In the genomic region with DNA sequence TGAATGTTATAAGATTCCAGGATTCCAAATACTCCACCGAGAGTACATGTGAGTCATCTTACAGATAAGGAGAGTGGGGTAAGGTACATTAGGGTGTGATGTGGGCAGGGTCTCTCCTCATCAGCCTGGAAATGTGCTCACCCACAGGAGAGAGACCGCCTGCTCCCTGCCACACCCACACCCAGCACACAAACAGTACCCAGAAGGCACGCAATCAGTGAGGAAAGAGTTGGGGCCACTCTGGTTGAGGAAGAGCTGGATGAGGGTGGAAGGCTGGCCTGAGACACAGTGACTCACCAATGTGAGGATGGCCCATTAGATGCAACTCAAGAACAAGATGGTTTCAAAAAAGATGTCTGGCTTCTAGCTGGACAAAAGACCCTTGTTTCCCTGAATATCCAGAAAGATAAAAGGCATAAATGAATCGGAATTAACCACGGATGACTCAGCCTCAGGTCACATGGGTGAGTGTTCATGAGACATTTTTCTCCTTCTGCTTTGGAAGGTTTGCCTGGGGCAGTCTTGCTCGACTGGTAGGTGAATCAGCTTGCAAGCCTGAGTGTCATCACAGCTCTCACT, we compare ENCODE assay signal across 11 cellular contexts. TPM values are rescaled to one million over a fixed set of nuclear protein-coding genes. Genes with fewer than 3 reads are reported as not detected.
A peak's percentile ranks its signal among the peaks of the same experiment; 100 is the strongest.
DNase-seq lines count a peak whose midpoint lies in the region; ATAC-seq, FAIRE-seq and TF ChIP-seq lines count a peak whose summit lies in the region.
"Had no signal": no experiment of that assay in that cellular context is flagged by ENCODE, and none has a peak within 500 bp of the region (broad histone marks: within the 10 kb centered on the region; RNA-seq: fewer than 3 reads in every experiment).

No MANE protein-coding gene starts in this region.

- no peaks in the 10 kb centered on the region for H3K36me3 ChIP-seq in keratinocyte (ENCODE audit: control insufficient read depth in 2 of 2, extremely low read depth in 1 of 2, insufficient read depth in 2 of 2, low read length in 2 of 2)

- peak overlapping the region; percentile 58 for H3K9ac ChIP-seq in keratinocyte (ENCODE audit: control insufficient read depth, extremely low read depth, insufficient read depth, low read length)

- DNase-seq in A172 (ENCODE audit: low spot score) (peak; percentile 98), HS-27A (ENCODE audit: low read depth) (peak; percentile 66), amniotic epithelial cell (ENCODE audit: low read depth) (peak; percentile 97), keratinocyte (ENCODE audit: low read depth, low spot score) (peak; percentile 99), superior temporal gyrus (ENCODE audit: extremely low spot score) (no peak), inferior parietal cortex (ENCODE audit: extremely low spot score) (no peak)
- DNase-seq in stimulated activated CD4-positive, alpha-beta T cell treated with anti-CD3 and anti-CD28 coated beads, Interleukin-2, amount 100 ng/mL, for 24 hours: no peak
- DNase-seq: activated CD4-positive, alpha-beta T cell treated with anti-CD3 and anti-CD28 coated beads for 48 hours; CD4-positive, CD25-positive, alpha-beta regulatory T cell; NCI-H1105 treated with DMSO at 0.1 percent for 48 hours had no signal

- peaks cover 2% of the 10 kb centered on the region for H3K9me3 ChIP-seq in keratinocyte (ENCODE audit: control insufficient read depth, low read depth, low read length)

- peak overlapping the region; percentile 91 for H3K27ac ChIP-seq in keratinocyte (ENCODE audit: control insufficient read depth, insufficient read depth, low read length)

- H2AFZ ChIP-seq in keratinocyte (ENCODE audit: control insufficient read depth, low read length): no peak overlapping the region

- peak overlapping the region; percentile 45 for H3K4me2 ChIP-seq in keratinocyte (ENCODE audit: control insufficient read depth, extremely low read depth, insufficient read depth, low read depth, low read length)

- FAIRE-seq in keratinocyte (lab: Jason Lieb, UNC): peak; percentile 99

- no peaks in the 10 kb centered on the region for H3K79me2 ChIP-seq in keratinocyte (ENCODE audit: control insufficient read depth, insufficient read depth, low read length)

- H3K4me3 ChIP-seq in keratinocyte (ENCODE audit: control insufficient read depth in 2 of 3, extremely low read depth in 1 of 3, insufficient read depth in 2 of 3, low read depth in 1 of 3, low read length in 3 of 3): no peak overlapping the region

- no peaks in the 10 kb centered on the region for H4K20me1 ChIP-seq in keratinocyte (ENCODE audit: control insufficient read depth, extremely low read depth, insufficient read depth, low read length)

- dilution Hi-C loops in keratinocyte (cut with MboI; ENCODE audit: extremely low pct_ligation_motif_present, low sequenced_read_pairs): no loop called here

- H3K4me1 ChIP-seq in keratinocyte (ENCODE audit: control insufficient read depth, extremely low read depth, insufficient read depth, low read length): peaks cover 32% of the 10 kb centered on the region

- ATAC-seq in HG03521 (IDR thresholded peaks at IDR 0.05; ENCODE audit: unreplicated experiment): no peak

- no peaks in the 10 kb centered on the region for H3K27me3 ChIP-seq in keratinocyte (ENCODE audit: control insufficient read depth, extremely low read depth, insufficient read depth, low read length)

- H3K9me1 ChIP-seq in keratinocyte (ENCODE audit: control insufficient read depth, extremely low read depth, insufficient read depth, low read length): no peaks in the 10 kb centered on the region

- no peak for TF ChIP-seq CTCF in keratinocyte (optimal IDR thresholded peaks at IDR 0.05 in 1 of 3, IDR thresholded peaks at IDR 0.05 in 1 of 3, conservative IDR thresholded peaks at IDR 0.05 in 1 of 3; ENCODE audit: extremely low read depth in 1 of 3, insufficient read depth in 2 of 3, low read length in 3 of 3)

RNA-seq across cellular contexts. Expression of a gene that starts 51.1 kb away (rescaled TPM):
- total RNA-seq in A172 (2014; rRNA removed; shearing (Covaris generic)): 42.3 and 48.8 TPM in 2 replicates
- 9.6 to 12.3 TPM (median 11.4 TPM) in 3 replicates for polyA plus RNA-seq in keratinocyte
- polyA plus RNA-seq in keratinocyte (2011; ENCODE audit: low read depth): 23.2 TPM
- polyA plus RNA-seq in keratinocyte (2011; cell fraction: cytosol; rRNA removed): 6.4 and 10.4 TPM in 2 replicates
- polyA plus RNA-seq in keratinocyte (2011; cell fraction: nucleus; rRNA removed): 26.5 and 32.0 TPM in 2 replicates
- polyA plus RNA-seq in keratinocyte (2012; ENCODE audit: low replicate concordance): 15.6 and 17.0 TPM in 2 replicates
- polyA minus RNA-seq in keratinocyte: 12.9 to 24.7 TPM (median 13.4 TPM) in 3 replicates
- 13.8 TPM for polyA minus RNA-seq in keratinocyte (2011; cell fraction: cytosol; rRNA and poly(A)+ RNA removed)
- polyA minus RNA-seq in keratinocyte (2011; cell fraction: nucleus; rRNA and poly(A)+ RNA removed): 27.1 and 43.7 TPM in 2 replicates

Comparison
In these comparisons a context has a peak if more than half of its experiments do, and no peak if none do; other contexts are left out.
1. DNase-seq: peak in A172 (single experiment), HS-27A (single experiment), amniotic epithelial cell (single experiment) and keratinocyte (single experiment); none in stimulated activated CD4-positive, alpha-beta T cell treated with anti-CD3 and anti-CD28 coated beads, Interleukin-2, amount 100 ng/mL, for 24 hours (0 of 2), superior temporal gyrus (single experiment) and inferior parietal cortex (single experiment).